Comparison of ENCODE assay signal across 1 cellular context in genomic region chrX:119482041-119482440, GRCh38.
TF ChIP-seq lines count a peak whose summit lies in the region.

No MANE protein-coding gene starts in this region.

TF ChIP-seq in GM23338, 12 proteins besides CTCF, POLR2A, EP300 and RAD21 (continued from another document):
- no peak for TF ChIP-seq JUNB (IDR thresholded peaks at IDR 0.05; ENCODE audit: unreplicated experiment)
TF ChIP-seq in GM23338: peak in this region for 0.
